Comparison of ENCODE assay signal across 25 cellular contexts in genomic region chr5:172618574-172619365, GRCh38. TPM values are rescaled to one million over a fixed set of nuclear protein-coding genes. Genes with fewer than 3 reads are reported as not detected.
"Had no signal": no experiment of that assay in that cellular context is flagged by ENCODE, and none has a peak within 500 bp of the region (broad histone marks: within the 10 kb centered on the region; RNA-seq: fewer than 3 reads in every experiment).

No MANE protein-coding gene starts in this region.

- ATAC-seq: activated CD4-positive, CD25-positive, alpha-beta regulatory T cell treated with anti-CD3 and anti-CD28 coated beads, Interleukin-2, amount 50 U/mL, for 24 hours; activated CD8-positive, alpha-beta T cell treated with anti-CD3 and anti-CD28 coated beads, Interleukin-2, amount 10 ng/mL, durations not matched to agents 7 days and 5 days had no signal

- H3K4me3 ChIP-seq: Peyer's patch had no signal

- DNase-seq: activated CD4-positive, alpha-beta T cell treated with anti-CD3 and anti-CD28 coated beads for 4 hours; activated CD4-positive, alpha-beta T cell treated with anti-CD3 and anti-CD28 coated beads, Interleukin-2, amount 50 U/mL, for 4 hours; activated CD8-positive, alpha-beta memory T cell treated with anti-CD3 and anti-CD28 coated beads, Interleukin-2, amount 50 U/mL, for 48 hours; activated CD8-positive, alpha-beta T cell treated with anti-CD3 and anti-CD28 coated beads, Interleukin-2, amount 10 ng/mL, durations not matched to agents 7 days and 5 days; activated gamma-delta T cell; activated naive CD4-positive, alpha-beta T cell treated with anti-CD3 and anti-CD28 coated beads for 36 hours; activated T-cell treated with anti-CD3 and anti-CD28 coated beads, Interleukin-2, amount 50 U/mL, for 1 hour; amygdala; NCI-H1092; NCI-H1417; NCI-H1930; NCI-H2171; NCI-H2227 treated with DMSO at 0.1 percent for 48 hours; NCI-H510A treated with DMSO at 0.1 percent for 48 hours; NCI-H69; Peyer's patch; SHP77 treated with DMSO at 0.1 percent for 48 hours had no signal

- H3K27ac ChIP-seq: KMS-11, Peyer's patch, RWPE1 had no signal

- H3K4me3 Mint-ChIP-seq: activated CD8-positive, alpha-beta T cell treated with anti-CD3 and anti-CD28 coated beads, Interleukin-2, amount 10 ng/mL, durations not matched to agents 7 days and 5 days; activated naive CD4-positive, alpha-beta T cell treated with anti-CD3 and anti-CD28 coated beads for 36 hours; activated naive CD8-positive, alpha-beta T cell; brain; T-helper 1 cell treated with Interleukin-12 subunit alpha and Interleukin-12 subunit beta and Interleukin-4 antibody, amounts not matched to agents 30 μg/mL and 1 μg/mL, for 36 hours had no signal

- H3K36me3 Mint-ChIP-seq: activated naive CD8-positive, alpha-beta T cell; brain; IgD-negative memory B cell had no signal

- H3K27ac Mint-ChIP-seq: activated CD8-positive, alpha-beta T cell treated with anti-CD3 and anti-CD28 coated beads, Interleukin-2, amount 10 ng/mL, durations not matched to agents 7 days and 5 days; activated naive CD4-positive, alpha-beta T cell treated with anti-CD3 and anti-CD28 coated beads for 36 hours; activated naive CD8-positive, alpha-beta T cell; brain; IgD-negative memory B cell; T-helper 1 cell treated with Interleukin-12 subunit alpha and Interleukin-12 subunit beta and Interleukin-4 antibody, amounts not matched to agents 30 μg/mL and 1 μg/mL, for 36 hours had no signal

- H3K36me3 ChIP-seq: Peyer's patch had no signal

- H3K27me3 ChIP-seq: Peyer's patch had no signal

- FAIRE-seq: astrocyte had no signal

- H3K9ac ChIP-seq: KMS-11 had no signal

- H3K4me2 ChIP-seq: KMS-11 had no signal

- H3K27me3 Mint-ChIP-seq: activated naive CD8-positive, alpha-beta T cell; IgD-negative memory B cell had no signal

- H3K9me3 ChIP-seq: Peyer's patch had no signal

- H3K4me1 Mint-ChIP-seq: IgD-negative memory B cell had no signal

RNA-seq across cellular contexts. Expression of gene NEURL1B, which starts 22.3 kb away (rescaled TPM):
- polyA plus RNA-seq: IgD-negative memory B cell had no signal
